In genomic region chr3:57298041-57298440, GRCh38 we compare ENCODE assay signal across 11 cellular contexts. TPM values are rescaled to one million over a fixed set of nuclear protein-coding genes. Genes with fewer than 3 reads are reported as not detected.
DNase-seq lines count a peak whose midpoint lies in the region; ATAC-seq and TF ChIP-seq lines count a peak whose summit lies in the region.
"Had no signal": no experiment of that assay in that cellular context is flagged by ENCODE, and none has a peak within 500 bp of the region (broad histone marks: within the 10 kb centered on the region; RNA-seq: fewer than 3 reads in every experiment).

No MANE protein-coding gene starts in this region.

- no peak overlapping the region for H3K27ac ChIP-seq in PC-3 (ENCODE audit: low read length)
- H3K27ac ChIP-seq in epithelial cell of prostate = no peak overlapping the region
- H3K27ac ChIP-seq in gastrocnemius medialis = peak overlapping the region in 1 of 4 donors; percentile 82
- H3K27ac ChIP-seq: gastroesophageal sphincter had no signal

- no peak overlapping the region for H3K9ac ChIP-seq in PC-3 (ENCODE audit: low read length)

- no peak overlapping the region for H3K27ac Mint-ChIP-seq in activated CD4-positive, alpha-beta T cell treated with anti-CD3 and anti-CD28 coated beads for 36 hours
- H3K27ac Mint-ChIP-seq in activated CD4-positive, alpha-beta T cell treated with anti-CD3 and anti-CD28 coated beads, Interleukin-2, amount 10 ng/mL, durations not matched to agents 24 days and 14 days = no peak overlapping the region

- intact Hi-C loops in activated CD4-positive, alpha-beta T cell treated with anti-CD3 and anti-CD28 coated beads for 36 hours (cut with DNase I, micrococcal nuclease) = no loop called here
- intact Hi-C loops in activated CD4-positive, alpha-beta T cell treated with anti-CD3 and anti-CD28 coated beads, Interleukin-2, amount 10 ng/mL, durations not matched to agents 24 days and 14 days (cut with micrococcal nuclease) = no loop called here
- intact Hi-C loops in PC-3 (cut with micrococcal nuclease) (loop anchor here (5.0 kb wide), 1 partner anchor 61 kb away; no protein-coding TSS in a partner anchor), gastrocnemius medialis (cut with DNase I; ENCODE audit: low total_unique reads) (no loop called here)

- POLR2A ChIA-PET in activated CD4-positive, alpha-beta T cell treated with anti-CD3 and anti-CD28 coated beads for 36 hours (lab: Charles Lee) = no interaction called here
- POLR2A ChIA-PET in PC-3 (lab: Charles Lee; ENCODE audit: unreplicated experiment) = no interaction called here

- no peaks in the 10 kb centered on the region for H3K79me2 ChIP-seq in PC-3 (ENCODE audit: low read length)

- H3K4me3 ChIP-seq in PC-3 (ENCODE audit: low read length) (no peak overlapping the region), gastrocnemius medialis (no peak overlapping the region)
- H3K4me3 ChIP-seq: gastroesophageal sphincter, HAP-1 had no signal

- TF ChIP-seq CTCF in PC-3 (conservative IDR thresholded peaks at IDR 0.05; ENCODE audit: low read depth, low read length) (peak; percentile 34; the same call in 1 of the 2 replicates), gastrocnemius medialis (IDR thresholded peaks at IDR 0.05 in 4 of 5, conservative IDR thresholded peaks at IDR 0.05 in 1 of 5) (no peak)

- no peak overlapping the region for H3K4me3 Mint-ChIP-seq in activated CD4-positive, alpha-beta T cell treated with anti-CD3 and anti-CD28 coated beads for 36 hours
- no peak overlapping the region for H3K4me3 Mint-ChIP-seq in activated CD4-positive, alpha-beta T cell treated with anti-CD3 and anti-CD28 coated beads, Interleukin-2, amount 10 ng/mL, durations not matched to agents 24 days and 14 days

- H3F3A ChIP-seq in PC-3 (ENCODE audit: low read length, unreplicated experiment) = no peaks in the 10 kb centered on the region

- H3K36me3 ChIP-seq in PC-3 (ENCODE audit: low read depth, low read length) = no peaks in the 10 kb centered on the region
- no peaks in the 10 kb centered on the region for H3K36me3 ChIP-seq in gastrocnemius medialis
- H3K36me3 ChIP-seq: gastroesophageal sphincter, HAP-1 had no signal

- no peaks in the 10 kb centered on the region for H3K9me2 ChIP-seq in PC-3 (replicated peaks; ENCODE audit: low read length)

- peak overlapping the region; percentile 53 for H2AFZ ChIP-seq in PC-3 (ENCODE audit: low read length)

- ATAC-seq in activated CD4-positive, alpha-beta T cell treated with anti-CD3 and anti-CD28 coated beads for 36 hours = peak; percentile 82
- peak; percentile 100 for ATAC-seq in PC-3
- ATAC-seq in gastrocnemius medialis = peak; percentile 57 to 70
- no peak for ATAC-seq in GM18907 (IDR thresholded peaks at IDR 0.05; ENCODE audit: unreplicated experiment)
- ATAC-seq: gastroesophageal sphincter had no signal

- in situ Hi-C loops in gastrocnemius medialis (cut with MboI; ENCODE audit: low sequenced_read_pairs in 4 of 4) = no loop called here

- H3K4me1 ChIP-seq in PC-3 (ENCODE audit: insufficient read depth, low read length) (peaks cover 11% of the 10 kb centered on the region), gastrocnemius medialis (peaks cover 0 to under 1% of the 10 kb centered on the region in 2 donors)
- H3K4me1 ChIP-seq: gastroesophageal sphincter, HAP-1 had no signal

- peaks cover 8% of the 10 kb centered on the region for H3K27me3 Mint-ChIP-seq in activated CD4-positive, alpha-beta T cell treated with anti-CD3 and anti-CD28 coated beads for 36 hours
- peaks cover 25% of the 10 kb centered on the region for H3K27me3 Mint-ChIP-seq in activated CD4-positive, alpha-beta T cell treated with anti-CD3 and anti-CD28 coated beads, Interleukin-2, amount 10 ng/mL, durations not matched to agents 24 days and 14 days

- H3K27me3 ChIP-seq in PC-3 (ENCODE audit: low read length) = no peaks in the 10 kb centered on the region
- no peaks in the 10 kb centered on the region for H3K27me3 ChIP-seq in gastrocnemius medialis
- H3K27me3 ChIP-seq: gastroesophageal sphincter had no signal

- CTCF ChIA-PET in activated CD4-positive, alpha-beta T cell treated with anti-CD3 and anti-CD28 coated beads for 36 hours (lab: Charles Lee) = interaction anchor here (0.7 kb wide), 1 partner anchor 1008 kb away, joined by 3 read pairs; the partner anchor contains the start of genes HTD2 and RPP14
- CTCF ChIA-PET in PC-3 (lab: Charles Lee) = no interaction called here

- H3K4me2 ChIP-seq in PC-3 (ENCODE audit: low read length) = peak overlapping the region; percentile 52

- no peaks in the 10 kb centered on the region for H3K9me3 Mint-ChIP-seq in activated CD4-positive, alpha-beta T cell treated with anti-CD3 and anti-CD28 coated beads for 36 hours (ENCODE audit: low read depth)
- H3K9me3 Mint-ChIP-seq in activated CD4-positive, alpha-beta T cell treated with anti-CD3 and anti-CD28 coated beads, Interleukin-2, amount 10 ng/mL, durations not matched to agents 24 days and 14 days = no peaks in the 10 kb centered on the region

- no peaks in the 10 kb centered on the region for H4K20me1 ChIP-seq in PC-3 (ENCODE audit: low read length)

- H3K4me1 Mint-ChIP-seq in activated CD4-positive, alpha-beta T cell treated with anti-CD3 and anti-CD28 coated beads for 36 hours = no peaks in the 10 kb centered on the region
- no peaks in the 10 kb centered on the region for H3K4me1 Mint-ChIP-seq in activated CD4-positive, alpha-beta T cell treated with anti-CD3 and anti-CD28 coated beads, Interleukin-2, amount 10 ng/mL, durations not matched to agents 24 days and 14 days

- no peaks in the 10 kb centered on the region for H3K36me3 Mint-ChIP-seq in activated CD4-positive, alpha-beta T cell treated with anti-CD3 and anti-CD28 coated beads for 36 hours (ENCODE audit: low read depth)
- H3K36me3 Mint-ChIP-seq in activated CD4-positive, alpha-beta T cell treated with anti-CD3 and anti-CD28 coated beads, Interleukin-2, amount 10 ng/mL, durations not matched to agents 24 days and 14 days (ENCODE audit: low read depth) = no peaks in the 10 kb centered on the region

- H3K9me3 ChIP-seq in PC-3 (ENCODE audit: low read length) = no peaks in the 10 kb centered on the region
- no peaks in the 10 kb centered on the region for H3K9me3 ChIP-seq in gastrocnemius medialis
- H3K9me3 ChIP-seq: gastroesophageal sphincter, HAP-1 had no signal

- no TSS peak for BruUV-seq in PC-3 (replicated peaks; lab: Mats Ljungman, UMichigan)

- no peak for TF ChIP-seq POLR2A in gastrocnemius medialis (IDR thresholded peaks at IDR 0.05)

- DNase-seq in activated CD4-positive, alpha-beta T cell treated with anti-CD3 and anti-CD28 coated beads for 36 hours = peak; percentile 39
- DNase-seq in activated CD4-positive, alpha-beta T cell treated with anti-CD3 and anti-CD28 coated beads, Interleukin-2, amount 10 ng/mL, durations not matched to agents 24 days and 14 days = no peak
- DNase-seq in PC-3 = peak; percentile 88
- DNase-seq in epithelial cell of prostate (ENCODE audit: low read depth, low spot score) = peak; percentile 60
- DNase-seq in gastrocnemius medialis = peak; percentile 22 to 26
- DNase-seq in GM19238 (ENCODE audit: insufficient read length, low spot score) = no peak
- DNase-seq in cerebellar cortex (ENCODE audit: low spot score) = no peak
- DNase-seq: NCI-H1048 had no signal

RNA-seq across cellular contexts. Expression of gene ASB14, which starts 5.6 kb away (rescaled TPM):
- total RNA-seq in activated CD4-positive, alpha-beta T cell treated with anti-CD3 and anti-CD28 coated beads for 36 hours = not detected
- not detected in 2 replicates for total RNA-seq in activated CD4-positive, alpha-beta T cell treated with anti-CD3 and anti-CD28 coated beads, Interleukin-2, amount 10 ng/mL, durations not matched to agents 24 days and 14 days
- total RNA-seq in PC-3 (2014; rRNA removed) (not detected in 2 replicates), gastrocnemius medialis (1 to 10 TPM; 1.9 to 3.4 (median 2.6) TPM)

Comparison
In these comparisons a context has a peak if more than half of its experiments do, and no peak if none do; other contexts are left out.
1. DNase-seq: peak in activated CD4-positive, alpha-beta T cell treated with anti-CD3 and anti-CD28 coated beads for 36 hours (single experiment), PC-3 (single experiment), epithelial cell of prostate (single experiment) and gastrocnemius medialis (2 of 2); none in activated CD4-positive, alpha-beta T cell treated with anti-CD3 and anti-CD28 coated beads, Interleukin-2, amount 10 ng/mL, durations not matched to agents 24 days and 14 days (single experiment), GM19238 (single experiment) and cerebellar cortex (single experiment).